In the genomic region with DNA sequence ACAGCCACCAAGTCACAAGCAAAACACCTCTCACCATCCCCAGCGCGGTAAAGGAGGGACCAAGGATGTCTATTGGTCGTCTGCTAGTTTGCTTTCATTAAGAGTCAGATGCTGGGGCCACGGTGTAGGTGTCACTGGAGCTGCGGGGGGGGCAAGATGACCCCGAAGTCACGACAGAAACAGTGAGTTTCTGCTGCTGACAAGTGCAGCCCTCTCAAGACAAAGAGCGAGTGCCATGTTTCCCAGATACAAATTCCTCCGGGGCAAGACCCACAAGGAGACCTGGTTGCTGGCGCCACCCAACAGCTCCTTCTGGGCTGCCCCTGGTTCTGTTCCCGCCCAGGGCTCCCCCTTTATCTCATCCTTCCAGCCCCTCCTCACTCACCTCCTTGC, we compare ENCODE assay signal across 8 cellular contexts. TPM values are rescaled to one million over a fixed set of nuclear protein-coding genes. Genes with fewer than 3 reads are reported as not detected.
DNase-seq lines count a peak whose midpoint lies in the region; ATAC-seq and TF ChIP-seq lines count a peak whose summit lies in the region.

No MANE protein-coding gene starts in this region.

- H3K18ac ChIP-seq in neuronal stem cell (ENCODE audit: low read length) = peak overlapping the region; percentile 100

- H3K4ac ChIP-seq in neuronal stem cell (ENCODE audit: low read length) = no peak overlapping the region

- ATAC-seq in GM19438 (IDR thresholded peaks at IDR 0.05; ENCODE audit: low read depth, unreplicated experiment) = peak; percentile 15
- peak; percentile 42 for ATAC-seq in activated CD8-positive, alpha-beta memory T cell treated with anti-CD3 and anti-CD28 coated beads, Interleukin-2, amount 10 ng/mL, durations not matched to agents 7 days and 5 days
- ATAC-seq in upper lobe of right lung = peak; percentile 24

- H3K4me1 Mint-ChIP-seq in activated CD8-positive, alpha-beta memory T cell treated with anti-CD3 and anti-CD28 coated beads, Interleukin-2, amount 10 ng/mL, durations not matched to agents 7 days and 5 days = peaks cover 30% of the 10 kb centered on the region

- H2AFZ ChIP-seq in neuronal stem cell (ENCODE audit: low read length) = peak overlapping the region; percentile 100

- no peak overlapping the region for H2AK5ac ChIP-seq in neuronal stem cell (ENCODE audit: low read depth, low read length)

- peak overlapping the region; percentile 94 for H2BK5ac ChIP-seq in neuronal stem cell (ENCODE audit: low read length)

- CTCF ChIA-PET in activated CD8-positive, alpha-beta memory T cell treated with anti-CD3 and anti-CD28 coated beads, Interleukin-2, amount 10 ng/mL, durations not matched to agents 7 days and 5 days (lab: Charles Lee) = interaction anchor here (0.8 to 6.5 kb wide), 32 partner anchors 8 to 227 kb away, joined by 3 to 100 read pairs (median 6); a partner anchor contains a TSS

- H3K36me3 ChIP-seq in KOPT-K1 (ENCODE audit: insufficient read depth, low read length) (peaks cover 42% of the 10 kb centered on the region), neuronal stem cell (replicated peaks in 1 of 2; ENCODE audit: control insufficient read depth in 2 of 2, insufficient read depth in 2 of 2, low read length in 2 of 2) (peaks cover 6 to 43% of the 10 kb centered on the region in 2 donors), upper lobe of right lung (peaks cover 21% of the 10 kb centered on the region)

- no peaks in the 10 kb centered on the region for H3K9me3 ChIP-seq in KOPT-K1 (ENCODE audit: insufficient read depth, low read length, poor library complexity, severe bottlenecking)
- H3K9me3 ChIP-seq in neuronal stem cell (replicated peaks in 1 of 2; ENCODE audit: control insufficient read depth in 2 of 2, insufficient read depth in 1 of 2, low read depth in 1 of 2, low read length in 2 of 2) = no peaks in the 10 kb centered on the region
- H3K9me3 ChIP-seq in upper lobe of right lung = no peaks in the 10 kb centered on the region

- DNase-seq in AG09309 (ENCODE audit: low read depth) = no peak
- peak; percentile 75 for DNase-seq in activated CD8-positive, alpha-beta memory T cell treated with anti-CD3 and anti-CD28 coated beads, Interleukin-2, amount 10 ng/mL, durations not matched to agents 7 days and 5 days
- peak; percentile 12 for DNase-seq in fibroblast of peridontal ligament (ENCODE audit: extremely low read depth)
- no peak for DNase-seq in neuronal stem cell (ENCODE audit: low spot score)
- DNase-seq in upper lobe of right lung = no peak
- no peak for DNase-seq in DMS79 treated with DMSO at 0.1 percent for 48 hours (lab: John Stamatoyannopoulos, UW)

- H3K27me3 ChIP-seq in neuronal stem cell (ENCODE audit: control insufficient read depth in 3 of 3, insufficient read depth in 3 of 3, low read depth in 1 of 3, low read length in 3 of 3) (no peaks in the 10 kb centered on the region), upper lobe of right lung (no peaks in the 10 kb centered on the region)

- no peak overlapping the region for H2BK120ac ChIP-seq in neuronal stem cell (ENCODE audit: low read depth, low read length)

- H3K4me1 ChIP-seq in neuronal stem cell (ENCODE audit: control insufficient read depth in 2 of 2, insufficient read depth in 1 of 2, low read depth in 1 of 2, low read length in 2 of 2) (peaks cover 2 to 8% of the 10 kb centered on the region in 2 donors), upper lobe of right lung (peaks cover 19% of the 10 kb centered on the region)

- H3K9me3 Mint-ChIP-seq in activated CD8-positive, alpha-beta memory T cell treated with anti-CD3 and anti-CD28 coated beads, Interleukin-2, amount 10 ng/mL, durations not matched to agents 7 days and 5 days (ENCODE audit: low read depth) = no peaks in the 10 kb centered on the region

- H3K27ac Mint-ChIP-seq in activated CD8-positive, alpha-beta memory T cell treated with anti-CD3 and anti-CD28 coated beads, Interleukin-2, amount 10 ng/mL, durations not matched to agents 7 days and 5 days = peak overlapping the region; percentile 94

- peaks cover 2% of the 10 kb centered on the region for H3K79me1 ChIP-seq in neuronal stem cell (ENCODE audit: low read depth, low read length)

- H3K4me3 Mint-ChIP-seq in activated CD8-positive, alpha-beta memory T cell treated with anti-CD3 and anti-CD28 coated beads, Interleukin-2, amount 10 ng/mL, durations not matched to agents 7 days and 5 days = peak overlapping the region; percentile 98

- no peak overlapping the region for H4K8ac ChIP-seq in neuronal stem cell (ENCODE audit: low read depth, low read length)

- H4K91ac ChIP-seq in neuronal stem cell (ENCODE audit: low read depth, low read length, poor library complexity) = no peak overlapping the region

- peak overlapping the region; percentile 90 for H3K23ac ChIP-seq in neuronal stem cell (ENCODE audit: low read depth, low read length, poor library complexity)

- peaks cover 21% of the 10 kb centered on the region for H3K36me3 Mint-ChIP-seq in activated CD8-positive, alpha-beta memory T cell treated with anti-CD3 and anti-CD28 coated beads, Interleukin-2, amount 10 ng/mL, durations not matched to agents 7 days and 5 days

- H3K27me3 Mint-ChIP-seq in activated CD8-positive, alpha-beta memory T cell treated with anti-CD3 and anti-CD28 coated beads, Interleukin-2, amount 10 ng/mL, durations not matched to agents 7 days and 5 days = peaks cover 8% of the 10 kb centered on the region

- TF ChIP-seq CTCF in AG09309 (IDR thresholded peaks at IDR 0.05; ENCODE audit: control insufficient read depth, insufficient read depth, low read depth, low read length, missing control alignments) (no peak), upper lobe of right lung (IDR thresholded peaks at IDR 0.05) (no peak)

- H3K4me2 ChIP-seq in neuronal stem cell (ENCODE audit: insufficient read depth, low read length, poor library complexity, severe bottlenecking) = peak overlapping the region; percentile 38

- H3K14ac ChIP-seq in neuronal stem cell (ENCODE audit: low read length) = no peak overlapping the region

- peak overlapping the region; percentile 90 for H3K9ac ChIP-seq in neuronal stem cell (ENCODE audit: low read depth, low read length, poor library complexity)

- H3K27ac ChIP-seq in KOPT-K1 (ENCODE audit: low read depth, low read length, poor library complexity, severe bottlenecking) (peak overlapping the region; percentile 82), neuronal stem cell (replicated peaks; ENCODE audit: low read length) (peak overlapping the region; percentile 76), upper lobe of right lung (peak overlapping the region; percentile 93)

- intact Hi-C loops in upper lobe of right lung (cut with DNase I) = no loop called here

- no CpG with 5 or more reads among the region's 11 CpGs for WGBS in neuronal stem cell (ENCODE audit: extremely low coverage in 2 of 2, insufficient read length in 2 of 2, insufficient replicate concordance in 1 of 2), 2 donors

- H2BK15ac ChIP-seq in neuronal stem cell (ENCODE audit: low read length) = no peak overlapping the region

- no peak overlapping the region for H2BK12ac ChIP-seq in neuronal stem cell (ENCODE audit: low read length)

- H3K4me3 ChIP-seq in AG09309 (ENCODE audit: control insufficient read depth, low read depth, low read length) (peak overlapping the region; percentile 73), neuronal stem cell (ENCODE audit: low read length in 2 of 2) (peak overlapping the region; percentile 80 to 96), upper lobe of right lung (peak overlapping the region; percentile 86)

RNA-seq across cellular contexts. Expression of a gene that starts 0.7 kb away (rescaled TPM):
- 10 to 100 TPM; 46.3 to 48.7 TPM for total RNA-seq in activated CD8-positive, alpha-beta memory T cell treated with anti-CD3 and anti-CD28 coated beads, Interleukin-2, amount 10 ng/mL, durations not matched to agents 7 days and 5 days
- polyA plus RNA-seq in neuronal stem cell (2013, experiment 1 of 2) = 32.2 TPM
- polyA plus RNA-seq in neuronal stem cell (2013, experiment 2 of 2) = 31.9 TPM
- 34.9 TPM for total RNA-seq in upper lobe of right lung

RNA-seq across cellular contexts. Expression of a gene that starts 44.4 kb away (rescaled TPM):
- total RNA-seq in activated CD8-positive, alpha-beta memory T cell treated with anti-CD3 and anti-CD28 coated beads, Interleukin-2, amount 10 ng/mL, durations not matched to agents 7 days and 5 days = 10 to 100 TPM; 54.4 to 70.9 TPM
- 59.7 TPM for polyA plus RNA-seq in neuronal stem cell (2013, experiment 1 of 2)
- 59.3 TPM for polyA plus RNA-seq in neuronal stem cell (2013, experiment 2 of 2)
- total RNA-seq in upper lobe of right lung = 24.2 TPM

RNA-seq across cellular contexts. Expression of a gene that starts 47.5 kb away (rescaled TPM):
- total RNA-seq in activated CD8-positive, alpha-beta memory T cell treated with anti-CD3 and anti-CD28 coated beads, Interleukin-2, amount 10 ng/mL, durations not matched to agents 7 days and 5 days = 1 to 10 TPM; 1.8 TPM
- 4.8 TPM for polyA plus RNA-seq in neuronal stem cell (2013, experiment 1 of 2)
- polyA plus RNA-seq in neuronal stem cell (2013, experiment 2 of 2) = 5.0 TPM
- total RNA-seq in upper lobe of right lung = 10.1 TPM

Comparison
In these comparisons a context has a peak if more than half of its experiments do, and no peak if none do; other contexts are left out.
1. DNase-seq: peak in activated CD8-positive, alpha-beta memory T cell treated with anti-CD3 and anti-CD28 coated beads, Interleukin-2, amount 10 ng/mL, durations not matched to agents 7 days and 5 days (single experiment) and fibroblast of peridontal ligament (single experiment); none in AG09309 (single experiment), neuronal stem cell (single experiment), upper lobe of right lung (single experiment) and DMS79 treated with DMSO at 0.1 percent for 48 hours (single experiment).
2. Peak in every context shown above with its lines, with median percentiles within 50 percentile points of each other: H3K4me3 ChIP-seq, ATAC-seq and H3K27ac ChIP-seq.